10 cellular contexts compared by ENCODE assay signal in the genomic region with DNA sequence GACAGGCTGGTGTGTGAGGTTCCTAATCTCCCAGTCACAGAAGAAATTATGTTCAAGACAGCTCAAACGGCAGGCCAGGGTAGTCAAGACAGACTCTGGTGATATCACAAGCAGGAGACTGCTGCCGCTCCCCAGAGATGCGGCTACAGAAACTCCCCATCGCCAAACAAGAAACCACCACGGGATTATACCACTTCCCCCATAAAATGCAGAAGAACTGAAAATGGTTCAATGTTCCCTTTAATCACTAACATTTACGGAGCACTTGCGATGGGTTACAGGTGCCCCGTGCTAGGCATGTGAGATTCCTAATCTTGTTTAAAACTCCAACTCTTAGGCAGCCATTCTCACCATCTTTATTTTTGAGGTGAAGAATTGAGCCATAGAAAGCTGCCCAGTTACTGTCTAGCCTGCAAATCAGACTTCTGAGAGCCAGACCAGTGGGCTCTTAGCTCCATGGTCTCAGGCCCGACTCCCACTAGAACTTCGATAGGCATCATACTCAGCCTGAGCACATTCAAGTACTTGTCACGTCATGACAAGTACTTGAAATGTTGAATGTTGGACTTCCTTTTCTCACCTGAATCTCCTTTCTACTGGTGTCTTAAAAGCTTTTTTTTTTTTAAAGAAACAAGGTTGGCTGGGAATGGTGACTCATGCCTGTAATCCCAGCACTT. TPM values are rescaled to one million over a fixed set of nuclear protein-coding genes. Genes with fewer than 3 reads are reported as not detected.
DNase-seq lines count a peak whose midpoint lies in the region; ATAC-seq, FAIRE-seq and TF ChIP-seq lines count a peak whose summit lies in the region.
"Had no signal": no experiment of that assay in that cellular context is flagged by ENCODE, and none has a peak within 500 bp of the region (broad histone marks: within the 10 kb centered on the region; RNA-seq: fewer than 3 reads in every experiment).

No MANE protein-coding gene starts in this region.

- H3K36me3 Mint-ChIP-seq in activated CD8-positive, alpha-beta T cell treated with anti-CD3 and anti-CD28 coated beads, Interleukin-2, amount 10 ng/mL, durations not matched to agents 7 days and 5 days (ENCODE audit: low read depth), result peaks cover 78% of the 10 kb centered on the region
- H3K36me3 Mint-ChIP-seq in naive thymus-derived CD4-positive, alpha-beta T cell, result peaks cover under 1 to 43% (median 30%) of the 10 kb centered on the region in 5 donors

- H3K4me1 Mint-ChIP-seq in activated CD8-positive, alpha-beta T cell treated with anti-CD3 and anti-CD28 coated beads, Interleukin-2, amount 10 ng/mL, durations not matched to agents 7 days and 5 days (ENCODE audit: low read depth), result peaks cover 34% of the 10 kb centered on the region
- peaks cover 14 to 39% (median 20%) of the 10 kb centered on the region in 7 donors for H3K4me1 Mint-ChIP-seq in naive thymus-derived CD4-positive, alpha-beta T cell

- DNase-seq in GM10266 (ENCODE audit: extremely low spot score) (peak; percentile 47), activated gamma-delta T cell treated with Interleukin-2 at 50 U/mL for 16 hours (no peak), small intestine (no peak), kidney glomerular epithelial cell (lab: John Stamatoyannopoulos, UW) (no peak)
- DNase-seq in activated CD8-positive, alpha-beta T cell treated with anti-CD3 and anti-CD28 coated beads, Interleukin-2, amount 10 ng/mL, durations not matched to agents 7 days and 5 days, result peak; percentile 60
- DNase-seq in naive thymus-derived CD4-positive, alpha-beta T cell, result peak in 1 of 9 donors; percentile 22
- DNase-seq in activated effector memory CD4-positive, alpha-beta T cell treated with Interleukin-2 at 50 U/mL for 16 hours, result no peak
- DNase-seq: NCI-H146 had no signal

- no peaks in the 10 kb centered on the region for H3K9me3 ChIP-seq in naive thymus-derived CD4-positive, alpha-beta T cell (ENCODE audit: control insufficient read depth in 2 of 3, low read length in 3 of 3)
- H3K9me3 ChIP-seq in small intestine (ENCODE audit: control insufficient read depth, low read depth), result no peaks in the 10 kb centered on the region

- POLR2A ChIA-PET in activated CD8-positive, alpha-beta T cell treated with anti-CD3 and anti-CD28 coated beads, Interleukin-2, amount 10 ng/mL, durations not matched to agents 7 days and 5 days (lab: Charles Lee), result interaction anchor here (1.2 to 1.7 kb wide), 2 partner anchors 16 to 43 kb away, joined by 3 to 6 read pairs; no protein-coding TSS in a partner anchor
- POLR2A ChIA-PET in naive thymus-derived CD4-positive, alpha-beta T cell (lab: Charles Lee), result interaction anchor here (0.9 to 1.0 kb wide), 3 partner anchors 28 to 59 kb away, joined by 3 to 7 read pairs (median 3); partner anchors contain the start of gene TBC1D2B

- peaks cover 15 to 59% (median 26%) of the 10 kb centered on the region in 3 experiments for H3K36me3 ChIP-seq in naive thymus-derived CD4-positive, alpha-beta T cell (ENCODE audit: control insufficient read depth in 2 of 3, insufficient read depth in 3 of 3, low read length in 3 of 3)
- H3K36me3 ChIP-seq in small intestine (ENCODE audit: control insufficient read depth in 2 of 2, insufficient read depth in 2 of 2, low read length in 2 of 2), result peaks cover 8 to 29% of the 10 kb centered on the region in 2 donors

- H3K4me3 Mint-ChIP-seq in activated CD8-positive, alpha-beta T cell treated with anti-CD3 and anti-CD28 coated beads, Interleukin-2, amount 10 ng/mL, durations not matched to agents 7 days and 5 days, result peak overlapping the region; percentile 22
- peak overlapping the region in 6 of 10 donors; percentile 7 to 44 (median 30) for H3K4me3 Mint-ChIP-seq in naive thymus-derived CD4-positive, alpha-beta T cell
- H3K4me3 Mint-ChIP-seq: brain had no signal

- H3K9me3 Mint-ChIP-seq in activated CD8-positive, alpha-beta T cell treated with anti-CD3 and anti-CD28 coated beads, Interleukin-2, amount 10 ng/mL, durations not matched to agents 7 days and 5 days (ENCODE audit: insufficient read depth), result no peaks in the 10 kb centered on the region
- H3K9me3 Mint-ChIP-seq in naive thymus-derived CD4-positive, alpha-beta T cell, result no peaks in the 10 kb centered on the region
- H3K9me3 Mint-ChIP-seq: brain had no signal

- intact Hi-C loops in naive thymus-derived CD4-positive, alpha-beta T cell (cut with micrococcal nuclease), result no loop called here

- no peak for TF ChIP-seq CTCF in GM10266 (IDR thresholded peaks at IDR 0.05; ENCODE audit: control insufficient read depth, insufficient read depth, low read depth, missing control alignments)

- no peaks in the 10 kb centered on the region for H3K4me1 ChIP-seq in naive thymus-derived CD4-positive, alpha-beta T cell (ENCODE audit: control insufficient read depth in 2 of 2, insufficient read depth in 2 of 2, low read length in 2 of 2)
- no peaks in the 10 kb centered on the region for H3K4me1 ChIP-seq in small intestine (ENCODE audit: control insufficient read depth in 2 of 2, insufficient read depth in 1 of 2, low read depth in 1 of 2, low read length in 1 of 2)

- WGBS in small intestine, 3 donors, result 59 to 70% (median 65%) methylated on average over 11 of the region's 11 CpGs

- H3K27me3 ChIP-seq in naive thymus-derived CD4-positive, alpha-beta T cell (ENCODE audit: control insufficient read depth in 2 of 2, insufficient read depth in 2 of 2, low read length in 2 of 2), result no peaks in the 10 kb centered on the region
- no peaks in the 10 kb centered on the region for H3K27me3 ChIP-seq in small intestine (ENCODE audit: control insufficient read depth in 2 of 2, insufficient read depth in 2 of 2, low read length in 2 of 2)

- H3K4me3 ChIP-seq in naive thymus-derived CD4-positive, alpha-beta T cell (ENCODE audit: low read length), result no peak overlapping the region
- H3K4me3 ChIP-seq in small intestine (ENCODE audit: low read depth in 1 of 2, low read length in 2 of 2), result no peak overlapping the region

- peak overlapping the region; percentile 75 for H3K27ac Mint-ChIP-seq in activated CD8-positive, alpha-beta T cell treated with anti-CD3 and anti-CD28 coated beads, Interleukin-2, amount 10 ng/mL, durations not matched to agents 7 days and 5 days
- peak overlapping the region; percentile 33 to 90 (median 65) for H3K27ac Mint-ChIP-seq in naive thymus-derived CD4-positive, alpha-beta T cell
- H3K27ac Mint-ChIP-seq: brain had no signal

- no peaks in the 10 kb centered on the region for H3K27me3 Mint-ChIP-seq in activated CD8-positive, alpha-beta T cell treated with anti-CD3 and anti-CD28 coated beads, Interleukin-2, amount 10 ng/mL, durations not matched to agents 7 days and 5 days (ENCODE audit: low read depth)
- H3K27me3 Mint-ChIP-seq in naive thymus-derived CD4-positive, alpha-beta T cell, result no peaks in the 10 kb centered on the region
- H3K27me3 Mint-ChIP-seq: brain had no signal

- H3K27ac ChIP-seq in naive thymus-derived CD4-positive, alpha-beta T cell (ENCODE audit: low read depth, low read length), result no peak overlapping the region
- peak overlapping the region in 1 of 2 donors; percentile 12 for H3K27ac ChIP-seq in small intestine (ENCODE audit: low read depth in 1 of 2, low read length in 1 of 2)

- CTCF ChIA-PET in activated CD8-positive, alpha-beta T cell treated with anti-CD3 and anti-CD28 coated beads, Interleukin-2, amount 10 ng/mL, durations not matched to agents 7 days and 5 days (lab: Charles Lee), result interaction anchor here (0.8 to 11.7 kb wide), 16 partner anchors 8 to 221 kb away, joined by 3 to 83 read pairs (median 4); no protein-coding TSS in a partner anchor
- CTCF ChIA-PET in naive thymus-derived CD4-positive, alpha-beta T cell (lab: Charles Lee), result interaction anchor here (0.6 to 2.6 kb wide), 4 partner anchors 51 to 90 kb away, joined by 3 to 16 read pairs (median 6); no protein-coding TSS in a partner anchor

- no peak for FAIRE-seq in small intestine (lab: Jason Lieb, UNC)

- peak; percentile 61 for ATAC-seq in HG02981 (IDR thresholded peaks at IDR 0.05; ENCODE audit: unreplicated experiment)
- ATAC-seq in activated CD8-positive, alpha-beta T cell treated with anti-CD3 and anti-CD28 coated beads, Interleukin-2, amount 10 ng/mL, durations not matched to agents 7 days and 5 days, result peak; percentile 88
- peak; percentile 88 for ATAC-seq in naive thymus-derived CD4-positive, alpha-beta T cell

RNA-seq across cellular contexts. Expression of gene TBC1D2B, which starts 58.4 kb away (rescaled TPM):
- 100 to 1,000 TPM; 109 to 119 TPM for total RNA-seq in activated CD8-positive, alpha-beta T cell treated with anti-CD3 and anti-CD28 coated beads, Interleukin-2, amount 10 ng/mL, durations not matched to agents 7 days and 5 days
- 100 to 1,000 TPM in 2 of 5 experiments, 10 to 100 TPM in 3; 69.7 to 119 (median 86.1) TPM for total RNA-seq in naive thymus-derived CD4-positive, alpha-beta T cell
- 10 to 100 TPM in 1 of 2 donors, 1 to 10 TPM in 1; 7.4 to 14.5 TPM for polyA plus RNA-seq in naive thymus-derived CD4-positive, alpha-beta T cell
- 10 to 100 TPM in 1 of 3 donors, 1 to 10 TPM in 2; 7.6 to 16.0 (median 7.8) TPM for polyA plus RNA-seq in small intestine

Comparison
In these comparisons a context has a peak if more than half of its experiments do, and no peak if none do; other contexts are left out.
1. DNase-seq: peak in GM10266 (single experiment) and activated CD8-positive, alpha-beta T cell treated with anti-CD3 and anti-CD28 coated beads, Interleukin-2, amount 10 ng/mL, durations not matched to agents 7 days and 5 days (single experiment); none in activated gamma-delta T cell treated with Interleukin-2 at 50 U/mL for 16 hours (single experiment), small intestine (single experiment), kidney glomerular epithelial cell (single experiment) and activated effector memory CD4-positive, alpha-beta T cell treated with Interleukin-2 at 50 U/mL for 16 hours (single experiment).
2. Peak in every context shown above with its lines, with median percentiles within 50 percentile points of each other: ATAC-seq.